6 cellular contexts compared by ENCODE assay signal in genomic region chr9:76910861-76911260, GRCh38. TPM values are rescaled to one million over a fixed set of nuclear protein-coding genes. Genes with fewer than 3 reads are reported as not detected.
"Had no signal": no experiment of that assay in that cellular context is flagged by ENCODE, and none has a peak within 500 bp of the region (broad histone marks: within the 10 kb centered on the region; RNA-seq: fewer than 3 reads in every experiment).

No MANE protein-coding gene starts in this region.

- DNase-seq: H9, HCEC 1CT, IMR-90 had no signal

- H3K4me3 Mint-ChIP-seq: GM23338, H9 had no signal

- H2AFZ ChIP-seq: GM23338 had no signal

- ATAC-seq: GM23338, K562 had no signal

- H3K9me3 Mint-ChIP-seq: GM23338, H9 had no signal

- H3K27ac Mint-ChIP-seq: GM23338, H9 had no signal

- H3K4me3 ChIP-seq: GM23338, K562 had no signal

- H3K4me2 ChIP-seq: GM23338 had no signal

RNA-seq across cellular contexts. Expression of gene PRUNE2, which starts 4.9 kb away (rescaled TPM):
- total RNA-seq: HT-29 had no signal
